ENCODE assay signal across 8 cellular contexts in the genomic region with DNA sequence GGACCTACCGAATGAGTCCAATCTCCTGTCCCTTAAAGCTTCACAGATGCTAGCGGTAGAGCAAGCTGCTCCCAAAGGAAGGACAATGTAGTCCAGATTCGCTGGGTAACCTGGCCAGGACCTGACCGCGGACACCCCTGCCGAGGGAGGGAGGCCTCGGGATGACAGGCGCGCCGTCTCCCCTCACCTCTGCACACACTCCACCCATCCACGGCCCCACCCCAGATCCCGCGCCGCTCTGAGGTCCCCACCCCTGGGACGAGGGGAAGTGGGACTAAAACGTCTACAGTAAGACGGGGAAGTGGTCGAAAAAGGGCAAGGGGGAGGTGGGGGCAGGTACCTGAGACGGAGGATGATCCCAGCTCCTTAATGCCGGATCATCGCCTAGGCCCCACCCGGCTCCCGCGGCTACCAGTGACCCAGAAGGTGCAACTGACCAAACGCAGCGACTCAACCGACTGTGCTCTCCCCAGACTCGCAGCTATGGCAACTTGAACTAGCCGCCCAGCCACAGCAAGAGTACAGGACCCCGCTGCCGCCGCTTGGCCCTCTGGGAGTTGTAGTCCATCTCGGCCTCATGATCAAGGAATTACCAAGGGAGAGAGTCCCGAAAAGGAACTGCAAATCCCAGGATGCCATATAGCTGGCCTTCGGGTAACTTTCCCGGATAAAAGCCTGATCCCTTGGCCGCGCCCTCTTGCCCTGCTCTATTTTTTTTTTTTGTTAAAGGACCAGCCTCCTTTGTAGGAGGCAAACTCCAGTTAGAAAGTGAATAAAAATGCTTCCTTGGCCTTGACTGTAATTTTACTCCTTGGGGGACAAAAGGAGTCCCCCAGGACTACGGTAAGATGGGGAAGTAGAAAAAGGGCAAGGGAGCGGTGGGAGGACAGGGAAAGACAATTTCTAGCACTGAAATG. TPM values are rescaled to one million over a fixed set of nuclear protein-coding genes. Genes with fewer than 3 reads are reported as not detected.
DNase-seq lines count a peak whose midpoint lies in the region; ATAC-seq and TF ChIP-seq lines count a peak whose summit lies in the region.

A gene (minus strand): TSS at position 498 of the 917 bp plus-strand sequence.

- H3K9me3 ChIP-seq in testis: no peaks in the 10 kb centered on the region

- H3K27me3 ChIP-seq in testis: no peaks in the 10 kb centered on the region

- TF ChIP-seq CTCF in GM10266 (IDR thresholded peaks at IDR 0.05; ENCODE audit: control insufficient read depth, insufficient read depth, low read depth, missing control alignments) (no peak), omental fat pad (IDR thresholded peaks at IDR 0.05) (no peak), testis (IDR thresholded peaks at IDR 0.05) (no peak)

- H3K27ac ChIP-seq in testis: peak within 1 kb of the TSS in 1 of 2 donors; percentile 48

- peaks cover 7% of the 10 kb centered on the region for H3K4me1 ChIP-seq in testis

- H3K27ac Mint-ChIP-seq in activated naive CD4-positive, alpha-beta T cell treated with anti-CD3 and anti-CD28 coated beads, Interleukin-2, amount 50 U/mL, for 72 hours: peak within 1 kb of the TSS; percentile 97 to 99

- intact Hi-C loops in testis (cut with DNase I; ENCODE audit: low total_unique reads): no loop called here

- H3K9me3 Mint-ChIP-seq in activated naive CD4-positive, alpha-beta T cell treated with anti-CD3 and anti-CD28 coated beads, Interleukin-2, amount 50 U/mL, for 72 hours: peaks cover 0 to 8% of the 10 kb centered on the region in 2 donors

- H3K36me3 ChIP-seq in testis (ENCODE audit: low read depth, missing control alignments): no peaks in the 10 kb centered on the region

- ATAC-seq in HG02610 (IDR thresholded peaks at IDR 0.05; ENCODE audit: unreplicated experiment): peak; percentile 98
- peak; percentile 80 to 86 for ATAC-seq in activated naive CD4-positive, alpha-beta T cell treated with anti-CD3 and anti-CD28 coated beads, Interleukin-2, amount 50 U/mL, for 72 hours
- peak; percentile 100 for ATAC-seq in omental fat pad (ENCODE audit: low FRiP score)

- TF ChIP-seq POLR2A in testis (IDR thresholded peaks at IDR 0.05): no peak

- WGBS in testis, 2 donors: 1 to 2% methylated on average over 8 to 40 of the region's 40 CpGs

- peak; percentile 85 for DNase-seq in GM10266 (ENCODE audit: extremely low spot score)
- DNase-seq in NCI-H1092 (lab: John Stamatoyannopoulos, UW): peak; percentile 95
- peak; percentile 79 for DNase-seq in SKM-1 treated with dmso at 0.1 percent for 144 hours (lab: John Stamatoyannopoulos, UW; ENCODE audit: unreplicated experiment)
- DNase-seq in activated naive CD4-positive, alpha-beta T cell treated with anti-CD3 and anti-CD28 coated beads, Interleukin-2, amount 50 U/mL, for 72 hours (ENCODE audit: low spot score in 2 of 2): peak; percentile 77 to 82
- peak; percentile 98 for DNase-seq in glomerular visceral epithelial cell (ENCODE audit: extremely low spot score)
- peak; percentile 88 for DNase-seq in omental fat pad (ENCODE audit: low spot score)
- DNase-seq in testis: peak; percentile 98

- peaks cover 0 to 4% of the 10 kb centered on the region in 2 donors for H3K36me3 Mint-ChIP-seq in activated naive CD4-positive, alpha-beta T cell treated with anti-CD3 and anti-CD28 coated beads, Interleukin-2, amount 50 U/mL, for 72 hours

- H3K4me3 ChIP-seq in testis: peak within 1 kb of the TSS; percentile 72 to 86

RNA-seq across cellular contexts. Expression of the gene that starts here (rescaled TPM):
- total RNA-seq in activated naive CD4-positive, alpha-beta T cell treated with anti-CD3 and anti-CD28 coated beads, Interleukin-2, amount 50 U/mL, for 72 hours: 10 to 100 TPM; 11.5 to 33.3 TPM
- total RNA-seq in omental fat pad (10 to 100 TPM in 1 of 4 donors, 1 to 10 TPM in 3; 3.5 to 13.1 (median 4.6) TPM), testis (10 to 100 TPM; 15.3 to 30.9 TPM)
- 8.5 TPM for polyA plus RNA-seq in testis (ENCODE audit: insufficient read depth, low read depth, low replicate concordance)
